In the genomic region with DNA sequence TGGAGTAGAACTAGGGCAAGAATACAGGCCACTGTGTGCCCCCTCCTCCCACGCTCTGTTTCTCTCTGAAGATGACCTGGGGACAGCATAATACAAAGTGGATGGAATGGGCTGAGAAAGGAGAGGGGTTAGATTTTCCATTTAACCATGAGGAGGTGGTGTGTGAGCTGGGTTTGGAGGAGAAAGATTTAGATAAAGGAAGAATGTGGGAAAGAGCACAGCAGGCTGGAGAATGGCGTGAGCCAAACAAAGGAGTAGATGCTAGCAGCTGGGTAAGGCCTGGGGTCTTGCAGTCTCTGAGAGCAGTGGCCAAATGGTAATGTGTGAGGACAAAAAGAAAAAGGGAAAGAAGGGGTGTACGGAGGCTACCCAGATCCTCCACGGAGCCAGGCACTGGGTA, we compare ENCODE assay signal across 24 cellular contexts. TPM values are rescaled to one million over a fixed set of nuclear protein-coding genes. Genes with fewer than 3 reads are reported as not detected.
DNase-seq lines count a peak whose midpoint lies in the region; ATAC-seq, FAIRE-seq and TF ChIP-seq lines count a peak whose summit lies in the region.
"Had no signal": no experiment of that assay in that cellular context is flagged by ENCODE, and none has a peak within 500 bp of the region (broad histone marks: within the 10 kb centered on the region; RNA-seq: fewer than 3 reads in every experiment).

No MANE protein-coding gene starts in this region.

- 93% methylated on average over 4 of the region's 4 CpGs; no CpG with 5 or more reads in 1 of the 2 experiments for WGBS in H1 (ENCODE audit: extremely low coverage in 1 of 2, insufficient coverage in 1 of 2, insufficient read length in 1 of 2, insufficient replicate concordance in 2 of 2, low coverage in 1 of 2, low lambda C conversion rate in 2 of 2, missing lambda C conversion rate in 1 of 2), 2 experiments
- WGBS in mesendoderm (ENCODE audit: extremely low coverage, insufficient coverage, low lambda C conversion rate) = no CpG with 5 or more reads among the region's 4 CpGs
- 42 to 48% methylated on average over 4 of the region's 4 CpGs for WGBS in pancreas, 2 donors

- H4K8ac ChIP-seq in H1 (ENCODE audit: extremely low read depth, insufficient read depth, low read length) (no peak overlapping the region), mesendoderm (ENCODE audit: low read depth, low read length) (no peak overlapping the region)

- no peak for FAIRE-seq in H1 (lab: Jason Lieb, UNC)
- FAIRE-seq in pancreas (lab: Jason Lieb, UNC) = no peak
- FAIRE-seq: G401.6, GM12892, GM19239 had no signal

- intact Hi-C loops in pancreas (cut with DNase I) = no loop called here

- H3K4me3 ChIP-seq in H1 (ENCODE audit: extremely low read depth in 1 of 4, insufficient read depth in 2 of 4, low read depth in 3 of 4, low read length in 4 of 4) (no peak overlapping the region), mesendoderm (ENCODE audit: low read length) (no peak overlapping the region), pancreas (peak overlapping the region in 3 of 4 donors; percentile 3 to 18 (median 4))

- H3K27me3 ChIP-seq in H1 (replicated peaks in 1 of 4; ENCODE audit: control insufficient read depth in 3 of 4, extremely low read depth in 1 of 4, insufficient read depth in 3 of 4, low read length in 3 of 4) (peaks cover 0 to 4% (median 0%) of the 10 kb centered on the region in 4 experiments; a peak in 3 of 7 replicates), mesendoderm (ENCODE audit: insufficient read depth, low read length, poor library complexity) (no peaks in the 10 kb centered on the region), pancreas (no peaks in the 10 kb centered on the region)

- no peaks in the 10 kb centered on the region for H3K79me2 ChIP-seq in H1 (ENCODE audit: control insufficient read depth in 1 of 2, insufficient read depth in 2 of 2, low read length in 2 of 2)
- no peaks in the 10 kb centered on the region for H3K79me2 ChIP-seq in mesendoderm (ENCODE audit: control insufficient read depth, insufficient read depth, low read length)

- H2AK5ac ChIP-seq in H1 (ENCODE audit: low read depth, low read length) (0 out of 2 replicates have a peak overlapping the region, but pooled peaks have one; percentile 13), mesendoderm (ENCODE audit: low read length) (no peak overlapping the region)

- H3K23me2 ChIP-seq in H1 (ENCODE audit: low read depth, low read length) = peaks cover 2% of the 10 kb centered on the region; the same call in 1 of the 2 replicates

- H2BK20ac ChIP-seq in H1 (ENCODE audit: low read length) = no peak overlapping the region

- no peak overlapping the region for H2BK15ac ChIP-seq in H1 (ENCODE audit: low read length)
- no peak overlapping the region for H2BK15ac ChIP-seq in mesendoderm (replicated peaks; ENCODE audit: low read depth)

- H3K14ac ChIP-seq in H1 (ENCODE audit: insufficient read length) = no peak overlapping the region

- H2AFZ ChIP-seq in H1 (ENCODE audit: low read length) = peak overlapping the region; percentile 25; the same call in 1 of the 2 replicates

- POLR2A ChIA-PET in H1 (lab: Charles Lee; ENCODE audit: partially characterized antibody) = no interaction called here

- TF ChIP-seq CTCF in GM20000 (IDR thresholded peaks at IDR 0.05; ENCODE audit: extremely low read depth, missing control alignments) = no peak
- TF ChIP-seq CTCF in H1 (IDR thresholded peaks at IDR 0.05; ENCODE audit: control extremely low read depth in 1 of 3, insufficient read depth in 1 of 3, low read depth in 1 of 3, low read length in 3 of 3) = no peak
- TF ChIP-seq CTCF in pancreas (IDR thresholded peaks at IDR 0.05) = no peak
- TF ChIP-seq CTCF in GM13977 (IDR thresholded peaks at IDR 0.05; ENCODE audit: extremely low read depth, insufficient read depth, missing control alignments) = no peak

- TF ChIP-seq RAD21 in H1 (IDR thresholded peaks at IDR 0.05 in 1 of 2, conservative IDR thresholded peaks at IDR 0.05 in 1 of 2; ENCODE audit: low read depth in 2 of 2, low read length in 2 of 2) = no peak

- H4K91ac ChIP-seq in H1 (replicated peaks; ENCODE audit: insufficient read length, low read length) = no peak overlapping the region

- H2BK120ac ChIP-seq in H1 (replicated peaks; ENCODE audit: low read depth, low read length) (no peak overlapping the region), mesendoderm (ENCODE audit: low read depth, low read length) (no peak overlapping the region)

- peak overlapping the region; percentile 32; the same call in 1 of the 2 replicates for H3K18ac ChIP-seq in H1 (ENCODE audit: extremely low read depth, low read length)
- no peak overlapping the region for H3K18ac ChIP-seq in mesendoderm (ENCODE audit: low read length)

- H3K4me1 ChIP-seq in H1 (replicated peaks in 1 of 4; ENCODE audit: control insufficient read depth in 3 of 4, insufficient read depth in 4 of 4, low read length in 3 of 4) (no peaks in the 10 kb centered on the region; a peak in 1 of 7 replicates), mesendoderm (ENCODE audit: control insufficient read depth, low read depth, low read length) (peaks cover 8% of the 10 kb centered on the region), pancreas (no peaks in the 10 kb centered on the region)

- H4K20me1 ChIP-seq in H1 (replicated peaks in 1 of 2; ENCODE audit: control insufficient read depth in 1 of 2, insufficient read depth in 2 of 2, low read length in 2 of 2) = no peaks in the 10 kb centered on the region

- CTCF ChIA-PET in H1 (lab: Charles Lee; ENCODE audit: partially characterized antibody) = interaction anchor here (1.1 to 7.2 kb wide), 10 partner anchors 18 to 546 kb away, joined by 3 to 93 read pairs (median 4); no protein-coding TSS in a partner anchor

- peak; percentile 8 for DNase-seq in GM20000 (ENCODE audit: low spot score)
- DNase-seq in H1 (ENCODE audit: low read depth in 1 of 2, low spot score in 2 of 2) = no peak
- peak; percentile 82 for DNase-seq in mesendoderm
- DNase-seq in pancreas = peak in 2 of 6 donors; percentile 36 to 44
- no peak for DNase-seq in NCI-H345 treated with DMSO at 0.1 percent for 48 hours (lab: John Stamatoyannopoulos, UW; ENCODE audit: unreplicated experiment)
- no peak for DNase-seq in GM13977 (ENCODE audit: low spot score)
- no peak for DNase-seq in central memory CD4-positive, alpha-beta T cell
- DNase-seq: C1 segment of cervical spinal cord; Calu3; CD4-positive, alpha-beta memory T cell; COR-L47; DMS53; DMS79 treated with DMSO at 0.1 percent for 48 hours; GOT3; H7; HCEC 1CT had no signal

- in situ Hi-C loops in GM13977 (cut with MboI; ENCODE audit: low pct_unique_long_range_greater_than_20kb, low sequenced_read_pairs, unreplicated experiment) = no loop called here

- H2BK5ac ChIP-seq in H1 (ENCODE audit: low read depth, low read length) (no peak overlapping the region), mesendoderm (ENCODE audit: low read length) (peak overlapping the region; percentile 30)

- H3K56ac ChIP-seq in H1 (replicated peaks; ENCODE audit: insufficient read length, low read depth, low read length) (no peak overlapping the region), mesendoderm (ENCODE audit: low read length) (peak overlapping the region; percentile 65)

- TF ChIP-seq EP300 in H1 (IDR thresholded peaks at IDR 0.05; ENCODE audit: borderline replicate concordance in 1 of 2, low read depth in 2 of 2, low read length in 2 of 2) = no peak

- ATAC-seq in pancreas (peak; percentile 0 to 3 (median 2)), HG02610 (IDR thresholded peaks at IDR 0.05; ENCODE audit: unreplicated experiment) (no peak)

- no peak overlapping the region for H2BK12ac ChIP-seq in H1 (ENCODE audit: low read depth, low read length)

- no peak overlapping the region for H3K4me2 ChIP-seq in H1 (ENCODE audit: insufficient read depth in 1 of 2, low read depth in 2 of 2, low read length in 2 of 2)
- H3K4me2 ChIP-seq in mesendoderm (ENCODE audit: low read length) = no peak overlapping the region

- H3K36me3 ChIP-seq in H1 (ENCODE audit: control insufficient read depth in 2 of 4, insufficient read depth in 4 of 4, low read length in 3 of 4) (no peaks in the 10 kb centered on the region), mesendoderm (ENCODE audit: control insufficient read depth, insufficient read depth, low read length) (no peaks in the 10 kb centered on the region), pancreas (peaks cover 0 to 54% (median 16%) of the 10 kb centered on the region in 3 donors)

- H3K27ac ChIP-seq in H1 (ENCODE audit: low read depth, low read length) (no peak overlapping the region), mesendoderm (ENCODE audit: low read depth, low read length) (no peak overlapping the region), pancreas (peak overlapping the region in 3 of 4 donors; percentile 14 to 41 (median 21))

- H3K9ac ChIP-seq in H1 (replicated peaks in 1 of 4; ENCODE audit: extremely low read depth in 1 of 4, low read depth in 3 of 4, low read length in 3 of 4) = no peak overlapping the region
- H3K9ac ChIP-seq in mesendoderm (ENCODE audit: low read length) = peak overlapping the region; percentile 18

- H3K4ac ChIP-seq in H1 (replicated peaks; ENCODE audit: insufficient read length, low read depth, low read length) (no peak overlapping the region), mesendoderm (ENCODE audit: low read depth, low read length) (no peak overlapping the region)

- H3K79me1 ChIP-seq in H1 (ENCODE audit: low read depth, low read length) (no peaks in the 10 kb centered on the region), mesendoderm (ENCODE audit: low read length) (no peaks in the 10 kb centered on the region)

- H4K5ac ChIP-seq in H1 (ENCODE audit: insufficient read length, low read depth, low read length) (no peak overlapping the region), mesendoderm (ENCODE audit: low read length) (peak overlapping the region; percentile 30)

- no peak for TF ChIP-seq POLR2A in H1 (IDR thresholded peaks at IDR 0.05; ENCODE audit: control extremely low read depth in 1 of 2, low read depth in 2 of 2, low read length in 2 of 2)

- H3K9me3 ChIP-seq in H1 (ENCODE audit: insufficient read depth in 2 of 2, low read depth in 1 of 2, low read length in 1 of 2) (no peaks in the 10 kb centered on the region), pancreas (no peaks in the 10 kb centered on the region)

- H3K23ac ChIP-seq in H1 (ENCODE audit: insufficient read length) (no peak overlapping the region), mesendoderm (ENCODE audit: low read length) (no peak overlapping the region)

RNA-seq across cellular contexts. Expression of a gene that starts 8.6 kb away (rescaled TPM):
- 0.21 TPM in 1 of 2 replicates, not detected in the other for total RNA-seq in H1 (2021; fragmentation: NEBNext Ultra II Directional; extraction: Animal tissue kit (Norgen Biotek cat#: 25700))
- 0.11 and 0.13 TPM in 2 replicates for polyA plus RNA-seq in H1 (2011; rRNA removed)
- polyA plus RNA-seq in H1 (2011; cell fraction: cytosol; rRNA removed) = 0.10 TPM
- polyA plus RNA-seq in H1 (2011; cell fraction: nucleus; rRNA removed) = not detected
- polyA plus RNA-seq in H1 (2012, experiment 1 of 2) = 0.32 to 0.98 TPM (median 0.61 TPM) in 3 of 4 replicates, not detected in the other
- 0.20 TPM for polyA plus RNA-seq in H1 (2012, experiment 2 of 2)
- 0.22 TPM for polyA plus RNA-seq in H1 (2013, experiment 1 of 2)
- polyA plus RNA-seq in H1 (2013, experiment 2 of 2) = 0.26 TPM
- polyA minus RNA-seq in H1 (2011; rRNA and poly(A)+ RNA removed) = not detected in 2 replicates
- not detected for polyA minus RNA-seq in H1 (2011; cell fraction: cytosol; rRNA and poly(A)+ RNA removed)
- not detected for polyA minus RNA-seq in H1 (2011; cell fraction: nucleus; rRNA and poly(A)+ RNA removed)
- 0.18 TPM for polyA plus RNA-seq in mesendoderm (2013, experiment 1 of 2)
- 0.22 TPM for polyA plus RNA-seq in mesendoderm (2013, experiment 2 of 2)
- 1,000 to 10,000 TPM in 5 of 6 donors, 100 to 1,000 TPM in 1; 455 to 7,545 (median 2,236) TPM for total RNA-seq in pancreas
- 1,000 to 10,000 TPM; 1,594 to 2,679 TPM for polyA plus RNA-seq in pancreas
- total RNA-seq: A172; A673; Calu3; CD4-positive, alpha-beta memory T cell; Daoy; H7 had no signal
- polyA plus RNA-seq: BJ; CD4-positive, alpha-beta memory T cell had no signal

RNA-seq across cellular contexts. Expression of a gene that starts 38.6 kb away (rescaled TPM):
- total RNA-seq in H1 (2021; fragmentation: NEBNext Ultra II Directional; extraction: Animal tissue kit (Norgen Biotek cat#: 25700)) = not detected in 2 replicates
- polyA plus RNA-seq in H1 (2011; rRNA removed) (not detected in 2 replicates), pancreas (1,000 to 10,000 TPM; 3,212 to 6,957 TPM)
- polyA plus RNA-seq in H1 (2011; cell fraction: cytosol; rRNA removed) = not detected
- not detected for polyA plus RNA-seq in H1 (2011; cell fraction: nucleus; rRNA removed)
- not detected in 4 replicates for polyA plus RNA-seq in H1 (2012, experiment 1 of 2)
- polyA plus RNA-seq in H1 (2012, experiment 2 of 2) = not detected
- not detected for polyA plus RNA-seq in H1 (2013, experiment 1 of 2)
- polyA plus RNA-seq in H1 (2013, experiment 2 of 2) = not detected
- not detected in 2 replicates for polyA minus RNA-seq in H1 (2011; rRNA and poly(A)+ RNA removed)
- polyA minus RNA-seq in H1 (2011; cell fraction: cytosol; rRNA and poly(A)+ RNA removed) = not detected
- polyA minus RNA-seq in H1 (2011; cell fraction: nucleus; rRNA and poly(A)+ RNA removed) = not detected
- not detected for polyA plus RNA-seq in mesendoderm (2013, experiment 1 of 2)
- not detected for polyA plus RNA-seq in mesendoderm (2013, experiment 2 of 2)
- total RNA-seq in pancreas = 1,000 to 10,000 TPM; 4,088 to 8,927 (median 4,675) TPM
- total RNA-seq: A172; A673; Calu3; CD4-positive, alpha-beta memory T cell; Daoy; H7 had no signal
- polyA plus RNA-seq: BJ; CD4-positive, alpha-beta memory T cell had no signal

Comparison
In these comparisons a context has a peak if more than half of its experiments do, and no peak if none do; other contexts are left out.
1. DNase-seq: peak in GM20000 (single experiment) and mesendoderm (single experiment); none in H1 (0 of 2), NCI-H345 treated with DMSO at 0.1 percent for 48 hours (single experiment), GM13977 (single experiment) and central memory CD4-positive, alpha-beta T cell (single experiment).
2. H3K27ac ChIP-seq: peak in pancreas (3 of 4); none in H1 (single experiment) and mesendoderm (single experiment).
3. H3K4me3 ChIP-seq: peak in pancreas (3 of 4); none in H1 (0 of 4) and mesendoderm (single experiment).
4. RNA of a gene that starts 8.6 kb away (total RNA-seq): 455 to 7,545 TPM in pancreas; 0.21 TPM in H1; every median in the first group is over 100 times any median in the second.
5. RNA of a gene that starts 38.6 kb away (total RNA-seq): 4,088 to 8,927 TPM in pancreas; not detected in H1; every median in the first group is over 1,000 times any median in the second.